ENCODE assay signal across 8 cellular contexts in genomic region chr13:44434441-44435141, GRCh38.
A peak's percentile ranks its signal among the peaks of the same experiment; 100 is the strongest.
DNase-seq lines count a peak whose midpoint lies in the region; ATAC-seq and FAIRE-seq lines count a peak whose summit lies in the region.

No MANE protein-coding gene starts in this region.

- H3K27me3 Mint-ChIP-seq in stimulated activated memory B cell treated with anti-CD40 and anti-IgM and Interleukin-4, amounts not matched to agents 10 μg/mL and 1 μg/mL and 100 μg/mL, for 72 hours, result peaks cover 22% of the 10 kb centered on the region

- WGBS in HUES64, result 71% methylated on average over 13 of the region's 13 CpGs

- H3K36me3 Mint-ChIP-seq in stimulated activated memory B cell treated with anti-CD40 and anti-IgM and Interleukin-4, amounts not matched to agents 10 μg/mL and 1 μg/mL and 100 μg/mL, for 72 hours, result peaks cover 11% of the 10 kb centered on the region

- peak; percentile 72 for FAIRE-seq in islet of Langerhans (lab: Jason Lieb, UNC)

- H3K4me1 ChIP-seq in HUES64 (ENCODE audit: insufficient read depth, low read length), result peaks cover 11% of the 10 kb centered on the region

- H3K4me1 Mint-ChIP-seq in stimulated activated memory B cell treated with anti-CD40 and anti-IgM and Interleukin-4, amounts not matched to agents 10 μg/mL and 1 μg/mL and 100 μg/mL, for 72 hours, result peaks cover 36% of the 10 kb centered on the region

- peak overlapping the region; percentile 81 for H3K4me3 Mint-ChIP-seq in stimulated activated memory B cell treated with anti-CD40 and anti-IgM and Interleukin-4, amounts not matched to agents 10 μg/mL and 1 μg/mL and 100 μg/mL, for 72 hours

- DNase-seq in anterior cingulate cortex (lab: John Stamatoyannopoulos, UW) (peak in 32 of 58 donors; percentile 10 to 63 (median 34)), ureter (ENCODE audit: low spot score) (no peak), COLO668 (lab: John Stamatoyannopoulos, UW; ENCODE audit: unreplicated experiment) (no peak)

- ATAC-seq in stimulated activated memory B cell treated with anti-CD40 and anti-IgM and Interleukin-4, amounts not matched to agents 10 μg/mL and 1 μg/mL and 100 μg/mL, for 72 hours, result no peak
- ATAC-seq in GM21367 (IDR thresholded peaks at IDR 0.05; ENCODE audit: unreplicated experiment) (no peak), GM21381 (IDR thresholded peaks at IDR 0.05; ENCODE audit: unreplicated experiment) (no peak)

- H3K9me3 Mint-ChIP-seq in stimulated activated memory B cell treated with anti-CD40 and anti-IgM and Interleukin-4, amounts not matched to agents 10 μg/mL and 1 μg/mL and 100 μg/mL, for 72 hours, result no peaks in the 10 kb centered on the region

- H3K4me3 ChIP-seq in HUES64 (ENCODE audit: low read length), result peak overlapping the region; percentile 83

- H3K27ac ChIP-seq in HUES64 (ENCODE audit: low read depth, low read length), result peak overlapping the region; percentile 28; the same call in 1 of the 2 replicates

- H3K9me3 ChIP-seq in HUES64 (ENCODE audit: insufficient read depth, low read depth, low read length), result no peaks in the 10 kb centered on the region

- peak overlapping the region; percentile 72 for H3K27ac Mint-ChIP-seq in stimulated activated memory B cell treated with anti-CD40 and anti-IgM and Interleukin-4, amounts not matched to agents 10 μg/mL and 1 μg/mL and 100 μg/mL, for 72 hours

- H3K36me3 ChIP-seq in HUES64 (ENCODE audit: insufficient read depth, low read length), result peaks cover 23% of the 10 kb centered on the region

- peak overlapping the region; percentile 45 for H3K9ac ChIP-seq in HUES64 (ENCODE audit: low read depth, low read length)

- no peaks in the 10 kb centered on the region for H3K27me3 ChIP-seq in HUES64 (ENCODE audit: insufficient read depth, low read length)

Comparison
In these comparisons a context has a peak if more than half of its experiments do, and no peak if none do; other contexts are left out.
1. DNase-seq: peak in anterior cingulate cortex (32 of 58); none in ureter (single experiment) and COLO668 (single experiment).